9 cellular contexts compared by ENCODE assay signal in genomic region chr12:124740691-124741137, GRCh38.
DNase-seq lines count a peak whose midpoint lies in the region; ATAC-seq and TF ChIP-seq lines count a peak whose summit lies in the region.
"Had no signal": no experiment of that assay in that cellular context is flagged by ENCODE, and none has a peak within 500 bp of the region (broad histone marks: within the 10 kb centered on the region; RNA-seq: fewer than 3 reads in every experiment).

No MANE protein-coding gene starts in this region.

- no peak for TF ChIP-seq POLR2A in lower leg skin (IDR thresholded peaks at IDR 0.05)

- no peaks in the 10 kb centered on the region for H3K79me2 ChIP-seq in trophoblast cell (ENCODE audit: control insufficient read depth, insufficient read depth, low read length, poor library complexity)

- no peak overlapping the region for H2AK5ac ChIP-seq in trophoblast cell (ENCODE audit: low read length)

- peaks cover 2% of the 10 kb centered on the region for H3K79me1 ChIP-seq in trophoblast cell (ENCODE audit: low read length)

- peak; percentile 36 for DNase-seq in EL
- peak; percentile 81 for DNase-seq in epithelial cell of esophagus (ENCODE audit: low read depth)
- DNase-seq in trophoblast cell, result peak; percentile 81
- DNase-seq in NCI-H2029 treated with DMSO at 0.1 percent for 48 hours (lab: John Stamatoyannopoulos, UW), result no peak
- no peak for DNase-seq in iPS-NIHi7 (ENCODE audit: extremely low spot score)
- DNase-seq in lower leg skin (ENCODE audit: low spot score in 2 of 2), result no peak

- no peak overlapping the region for H4K91ac ChIP-seq in trophoblast cell (ENCODE audit: low read depth, low read length)

- no peak overlapping the region for H4K12ac ChIP-seq in trophoblast cell (ENCODE audit: low read depth, low read length)

- peak; percentile 37 for TF ChIP-seq CTCF in epithelial cell of esophagus (IDR thresholded peaks at IDR 0.05; ENCODE audit: insufficient read depth, low read depth, low read length, missing control alignments)
- no peak for TF ChIP-seq CTCF in lower leg skin (IDR thresholded peaks at IDR 0.05)

- H2AFZ ChIP-seq in trophoblast cell (ENCODE audit: insufficient read depth, low read length, poor library complexity), result no peak overlapping the region

- H4K8ac ChIP-seq in trophoblast cell (ENCODE audit: low read depth, low read length), result no peak overlapping the region

- intact Hi-C loops in lower leg skin (cut with DNase I; ENCODE audit: low total_unique reads), result no loop called here

- no peak overlapping the region for H3K18ac ChIP-seq in trophoblast cell (ENCODE audit: low read length)

- no peak overlapping the region for H3K4me2 ChIP-seq in trophoblast cell (ENCODE audit: low read length)

- no peak overlapping the region for H3K27ac ChIP-seq in trophoblast cell (ENCODE audit: low read depth, low read length)

- H3K36me3 ChIP-seq in trophoblast cell (ENCODE audit: control insufficient read depth in 1 of 2, insufficient read depth in 2 of 2, low read length in 2 of 2), result no peaks in the 10 kb centered on the region

- peaks cover 5% of the 10 kb centered on the region for H3K9me3 ChIP-seq in trophoblast cell (ENCODE audit: insufficient read depth, low read depth, low read length)

- no peak overlapping the region for H3K14ac ChIP-seq in trophoblast cell (ENCODE audit: low read length)

- H3K23ac ChIP-seq in trophoblast cell (ENCODE audit: low read length), result no peak overlapping the region

- H2BK5ac ChIP-seq in trophoblast cell (ENCODE audit: low read depth, low read length, poor library complexity), result no peak overlapping the region

- H3K4me3 ChIP-seq in epithelial cell of esophagus (ENCODE audit: low read length), result no peak overlapping the region
- no peak overlapping the region for H3K4me3 ChIP-seq in trophoblast cell (ENCODE audit: low read depth, low read length)
- H3K4me3 ChIP-seq in lower leg skin (ENCODE audit: low read depth, poor library complexity, severe bottlenecking), result no peak overlapping the region

- H2BK12ac ChIP-seq in trophoblast cell (ENCODE audit: low read length), result no peak overlapping the region

- WGBS in trophoblast cell (ENCODE audit: extremely low coverage, insufficient coverage, insufficient read length), result no CpG with 5 or more reads among the region's 11 CpGs
- WGBS in lower leg skin, 2 donors, result 72 to 74% methylated on average over 11 of the region's 11 CpGs

- H3K4me1 ChIP-seq in trophoblast cell (ENCODE audit: control insufficient read depth in 1 of 2, insufficient read depth in 2 of 2, low read length in 2 of 2), result peaks cover 5 to 8% of the 10 kb centered on the region in 2 experiments

- no peaks in the 10 kb centered on the region for H3K27me3 ChIP-seq in trophoblast cell (ENCODE audit: insufficient read depth, low read length)

- no peak overlapping the region for H2BK120ac ChIP-seq in trophoblast cell (ENCODE audit: insufficient read depth, low read length, poor library complexity)

- H3K4ac ChIP-seq in trophoblast cell (ENCODE audit: low read depth, low read length), result no peak overlapping the region

- ATAC-seq in HG03521 (IDR thresholded peaks at IDR 0.05; ENCODE audit: unreplicated experiment), result no peak
- ATAC-seq: stimulated activated memory B cell treated with anti-CD40 and anti-IgM and Interleukin-4, amounts not matched to agents 10 μg/mL and 1 μg/mL and 100 μg/mL, for 72 hours had no signal

- no peak overlapping the region for H3K9ac ChIP-seq in trophoblast cell (ENCODE audit: low read length)

TF ChIP-seq in PFSK-1, 5 proteins besides CTCF, POLR2A, EP300 and RAD21:
- TF ChIP-seq REST (IDR thresholded peaks at IDR 0.05; ENCODE audit: insufficient read depth in 1 of 2, low read depth in 2 of 2, low read length in 2 of 2) (no peak), FOXP2 (optimal IDR thresholded peaks at IDR 0.05; ENCODE audit: borderline replicate concordance, extremely low read depth, extremely low read length, insufficient read depth) (peak; percentile 22), SIN3A (IDR thresholded peaks at IDR 0.05; ENCODE audit: borderline replicate concordance, insufficient read depth, low read length) (no peak)

Comparison
In these comparisons a context has a peak if more than half of its experiments do, and no peak if none do; other contexts are left out.
1. DNase-seq: peak in EL (single experiment), epithelial cell of esophagus (single experiment) and trophoblast cell (2 of 2); none in NCI-H2029 treated with DMSO at 0.1 percent for 48 hours (single experiment), iPS-NIHi7 (single experiment) and lower leg skin (0 of 2).